Comparison of ENCODE assay signal across 28 cellular contexts in genomic region chr9:5825896-5826622, GRCh38. TPM values are rescaled to one million over a fixed set of nuclear protein-coding genes. Genes with fewer than 3 reads are reported as not detected.
A peak's percentile ranks its signal among the peaks of the same experiment; 100 is the strongest.
DNase-seq lines count a peak whose midpoint lies in the region; ATAC-seq, FAIRE-seq and TF ChIP-seq lines count a peak whose summit lies in the region.
"Had no signal": no experiment of that assay in that cellular context is flagged by ENCODE, and none has a peak within 500 bp of the region (broad histone marks: within the 10 kb centered on the region; RNA-seq: fewer than 3 reads in every experiment).

No MANE protein-coding gene starts in this region.

- in situ Hi-C loops in K562 (cut with MboI) = no loop called here

- 0 out of 2 replicates have a peak, but pooled peaks cover 4% of the 10 kb centered on the region for H3F3A ChIP-seq in PC-9 (ENCODE audit: insufficient read depth, low read depth)

- POLR2A ChIA-PET in CD8-positive, alpha-beta T cell (lab: Charles Lee) = no interaction called here
- POLR2A ChIA-PET in PC-9 (lab: Charles Lee; ENCODE audit: unreplicated experiment) (no interaction called here), K562 (lab: Yijun Ruan, JAX) (interaction anchor here (0.6 to 1.7 kb wide), 4 partner anchors 8 to 38 kb away, joined by 3 to 6 read pairs (median 4); no protein-coding TSS in a partner anchor)

- H3K4me3 ChIP-seq in CD8-positive, alpha-beta T cell (ENCODE audit: low read depth, low read length) = no peak overlapping the region
- H3K4me3 ChIP-seq in PC-9 (no peak overlapping the region), K562 (no peak overlapping the region), pancreas (no peak overlapping the region)
- H3K4me3 ChIP-seq: BLaER1 treated with 17β-estradiol and CSF1 and Interleukin-3, amounts not matched to agents 10 nM and 100 nM; gastrocnemius medialis; hepatocyte; right atrium auricular region; spleen; stomach; upper lobe of left lung had no signal

- H3K4me3 Mint-ChIP-seq in CD8-positive, alpha-beta T cell = no peak overlapping the region
- H3K4me3 Mint-ChIP-seq: activated naive CD4-positive, alpha-beta T cell treated with anti-CD3 and anti-CD28 coated beads, Interleukin-2, amount 10 ng/mL, durations not matched to agents 7 days and 5 days had no signal

- H4K20me1 ChIP-seq in PC-9 (ENCODE audit: insufficient read depth) = no peaks in the 10 kb centered on the region
- H4K20me1 ChIP-seq in K562 (replicated peaks; ENCODE audit: control insufficient read depth, insufficient read depth, low read length) = 0 out of 2 replicates have a peak, but pooled peaks cover 3% of the 10 kb centered on the region

- no peak overlapping the region for H3K27ac ChIP-seq in CD8-positive, alpha-beta T cell (ENCODE audit: low read depth, low read length)
- H3K27ac ChIP-seq in PC-9 (peak overlapping the region; percentile 32; the same call in 1 of the 2 replicates), K562 (ENCODE audit: extremely low read depth, low read depth, low read length) (no peak overlapping the region), pancreas (no peak overlapping the region), caudate nucleus (ENCODE audit: low read depth, low read length) (no peak overlapping the region)
- H3K27ac ChIP-seq: BLaER1 treated with 17β-estradiol and CSF1 and Interleukin-3, amounts not matched to agents 10 nM and 100 nM; hepatocyte; right atrium auricular region; spleen; upper lobe of left lung had no signal

- BruUV-seq in PC-9 (replicated peaks; lab: Mats Ljungman, UMichigan) (no TSS peak), K562 (replicated peaks; lab: Mats Ljungman, UMichigan) (no TSS peak)

- no peak overlapping the region for H3K4me2 ChIP-seq in PC-9
- no peak overlapping the region for H3K4me2 ChIP-seq in K562 (ENCODE audit: insufficient read depth, low read length)
- H3K4me2 ChIP-seq: BLaER1 treated with 17β-estradiol and CSF1 and Interleukin-3, amounts not matched to agents 10 nM and 100 nM; hepatocyte had no signal

- peaks cover 62% of the 10 kb centered on the region for H3K36me3 Mint-ChIP-seq in CD8-positive, alpha-beta T cell

- H3K4me1 ChIP-seq in CD8-positive, alpha-beta T cell (ENCODE audit: insufficient read depth, low read length) = peaks cover 11% of the 10 kb centered on the region
- H3K4me1 ChIP-seq in PC-9 (replicated peaks; ENCODE audit: insufficient read depth) = peaks cover 10% of the 10 kb centered on the region; the same call in 1 of the 2 replicates
- H3K4me1 ChIP-seq in K562 (replicated peaks in 1 of 2; ENCODE audit: control insufficient read depth in 2 of 2, insufficient read depth in 2 of 2, low read length in 2 of 2) = peaks cover 2 to 11% of the 10 kb centered on the region in 2 experiments; a peak in 2 of 5 replicates
- H3K4me1 ChIP-seq in pancreas = peaks cover 0 to under 1% (median 0%) of the 10 kb centered on the region in 3 donors
- H3K4me1 ChIP-seq: right atrium auricular region had no signal

- ATAC-seq in CD8-positive, alpha-beta T cell = no peak
- ATAC-seq in K562 (no peak), pancreas (peak in 3 of 4 donors; percentile 22 to 49 (median 26))
- ATAC-seq: gastrocnemius medialis had no signal

- no peaks in the 10 kb centered on the region for H3K9me3 Mint-ChIP-seq in CD8-positive, alpha-beta T cell
- H3K9me3 Mint-ChIP-seq: activated naive CD4-positive, alpha-beta T cell treated with anti-CD3 and anti-CD28 coated beads, Interleukin-2, amount 10 ng/mL, durations not matched to agents 7 days and 5 days; activated T-helper 1 cell treated with anti-CD3 and anti-CD28 coated beads, Interleukin-12 subunit alpha, Interleukin-12 subunit beta, Interleukin-2, Interleukin-4 antibody, amounts not matched to agents 30 ng/mL and 10 ng/mL and 1 ng/mL, durations not matched to agents 14 hours and 24 hours and 36 hours had no signal

- H3K79me2 ChIP-seq in PC-9 (ENCODE audit: low read depth) (peaks cover 47% of the 10 kb centered on the region), K562 (ENCODE audit: control insufficient read depth, insufficient read depth, low read length) (peaks cover 9% of the 10 kb centered on the region)

- peaks cover 10% of the 10 kb centered on the region for H3K36me3 ChIP-seq in CD8-positive, alpha-beta T cell (ENCODE audit: insufficient read depth, low read length)
- H3K36me3 ChIP-seq in PC-9 (ENCODE audit: low read depth) (peaks cover 24% of the 10 kb centered on the region), K562 (ENCODE audit: control insufficient read depth, insufficient read depth, low read length) (peaks cover 75% of the 10 kb centered on the region; the same call in 2 of the 3 replicates), pancreas (peaks cover 0 to 17% (median 0%) of the 10 kb centered on the region in 3 donors)

- no peak for TF ChIP-seq CTCF in CD8-positive, alpha-beta T cell (IDR thresholded peaks at IDR 0.05)
- TF ChIP-seq CTCF in PC-9 (conservative IDR thresholded peaks at IDR 0.05) = no peak
- no peak for TF ChIP-seq CTCF in K562 (IDR thresholded peaks at IDR 0.05 in 2 of 3, conservative IDR thresholded peaks at IDR 0.05 in 1 of 3; ENCODE audit: insufficient read depth in 2 of 3, low read depth in 1 of 3, low read length in 3 of 3)
- no peak for TF ChIP-seq CTCF in pancreas (IDR thresholded peaks at IDR 0.05)

- no peak for DNase-seq in CD8-positive, alpha-beta T cell
- no peak for DNase-seq in PC-9
- no peak for DNase-seq in K562 (ENCODE audit: extremely low read depth in 1 of 4, low spot score in 3 of 4)
- DNase-seq in pancreas = no peak
- no peak for DNase-seq in stimulated activated CD4-positive, alpha-beta T cell treated with anti-CD3 and anti-CD28 coated beads, Interleukin-4, amount 100 ng/mL, for 24 hours
- no peak for DNase-seq in MV-4-11 (lab: John Stamatoyannopoulos, UW)
- DNase-seq in caudate nucleus (lab: John Stamatoyannopoulos, UW) = no peak
- DNase-seq: activated CD4-positive, CD25-positive, alpha-beta regulatory T cell; activated CD8-positive, alpha-beta memory T cell treated with anti-CD3 and anti-CD28 coated beads, Interleukin-2, amount 50 U/mL, for 48 hours; activated naive CD4-positive, alpha-beta T cell treated with anti-CD3 and anti-CD28 coated beads, Interleukin-2, amount 10 ng/mL, durations not matched to agents 7 days and 5 days; DMS79 treated with DMSO at 0.1 percent for 48 hours; gastrocnemius medialis; GDM1; Kasumi-1; NCI-H1436 treated with DMSO at 0.1 percent for 48 hours; NCI-H2081 treated with DMSO at 0.1 percent for 48 hours; NCI-H345; posterior cingulate gyrus; SIG-M5; spleen; stimulated activated CD4-positive, alpha-beta T cell treated with anti-CD3 and anti-CD28 coated beads, Interleukin-2, amount 100 ng/mL, for 24 hours; stomach; upper lobe of left lung had no signal

- peak; percentile 48; the same call in 1 of the 2 replicates for TF ChIP-seq EP300 in K562 (IDR thresholded peaks at IDR 0.05; ENCODE audit: low read length)

- FAIRE-seq in K562 (lab: Jason Lieb, UNC) (no peak), pancreas (lab: Jason Lieb, UNC) (no peak)
- FAIRE-seq: endothelial cell of umbilical vein had no signal

- no peaks in the 10 kb centered on the region for H3K9me2 ChIP-seq in PC-9 (ENCODE audit: insufficient read depth)

- no peaks in the 10 kb centered on the region for H3K27me3 Mint-ChIP-seq in CD8-positive, alpha-beta T cell (ENCODE audit: low read depth)
- H3K27me3 Mint-ChIP-seq: activated naive CD4-positive, alpha-beta T cell treated with anti-CD3 and anti-CD28 coated beads, Interleukin-2, amount 10 ng/mL, durations not matched to agents 7 days and 5 days had no signal

- H3K9ac ChIP-seq in K562 (ENCODE audit: insufficient read depth in 1 of 2, low read depth in 2 of 2, low read length in 2 of 2) = no peak overlapping the region; a peak in 1 of 4 replicates
- H3K9ac ChIP-seq: BLaER1 treated with 17β-estradiol and CSF1 and Interleukin-3, amounts not matched to agents 10 nM and 100 nM had no signal

- H3K27me3 ChIP-seq in CD8-positive, alpha-beta T cell (ENCODE audit: insufficient read depth, low read length) = no peaks in the 10 kb centered on the region
- no peaks in the 10 kb centered on the region for H3K27me3 ChIP-seq in PC-9 (ENCODE audit: insufficient read depth, low read depth)
- no peaks in the 10 kb centered on the region for H3K27me3 ChIP-seq in K562 (ENCODE audit: control insufficient read depth in 2 of 2, insufficient read depth in 2 of 2, low read length in 2 of 2)
- no peaks in the 10 kb centered on the region for H3K27me3 ChIP-seq in pancreas
- H3K27me3 ChIP-seq: BLaER1 treated with 17β-estradiol and CSF1 and Interleukin-3, amounts not matched to agents 10 nM and 100 nM; gastrocnemius medialis; hepatocyte; right atrium auricular region; spleen; stomach; upper lobe of left lung had no signal

- intact Hi-C loops in CD8-positive, alpha-beta T cell (cut with DNase I, micrococcal nuclease) = no loop called here
- intact Hi-C loops in PC-9 (cut with micrococcal nuclease; ENCODE audit: unreplicated experiment) (no loop called here), K562 (cut with micrococcal nuclease) (no loop called here), pancreas (cut with DNase I) (no loop called here)

- peak overlapping the region; percentile 3 for H3K27ac Mint-ChIP-seq in CD8-positive, alpha-beta T cell
- H3K27ac Mint-ChIP-seq: activated naive CD4-positive, alpha-beta T cell treated with anti-CD3 and anti-CD28 coated beads, Interleukin-2, amount 10 ng/mL, durations not matched to agents 7 days and 5 days had no signal

- H2AFZ ChIP-seq in PC-9 = no peak overlapping the region
- H2AFZ ChIP-seq in K562 (ENCODE audit: low read depth, low read length) = no peak overlapping the region
- H2AFZ ChIP-seq: hepatocyte had no signal

- peaks cover 51% of the 10 kb centered on the region for H3K4me1 Mint-ChIP-seq in CD8-positive, alpha-beta T cell (ENCODE audit: low read depth)

- H3K9me3 ChIP-seq in CD8-positive, alpha-beta T cell (ENCODE audit: low read length) = no peaks in the 10 kb centered on the region
- H3K9me3 ChIP-seq in PC-9 (ENCODE audit: insufficient read depth, low read depth) (no peaks in the 10 kb centered on the region), K562 (replicated peaks; ENCODE audit: control insufficient read depth, insufficient read depth, low read depth, low read length) (no peaks in the 10 kb centered on the region), pancreas (no peaks in the 10 kb centered on the region)
- H3K9me3 ChIP-seq: BLaER1 treated with 17β-estradiol and CSF1 and Interleukin-3, amounts not matched to agents 10 nM and 100 nM; gastrocnemius medialis; right atrium auricular region; spleen; stomach; upper lobe of left lung had no signal

- 19% methylated on average over 2 of the region's 2 CpGs for WGBS in K562 (ENCODE audit: insufficient coverage, low coverage, missing lambda C conversion rate)
- WGBS in pancreas, 2 donors = 30 to 35% methylated on average over 2 of the region's 2 CpGs

- TF ChIP-seq RAD21 in K562 (CRISPR knock-in tag; conservative IDR thresholded peaks at IDR 0.05 in 1 of 2, IDR thresholded peaks at IDR 0.05 in 1 of 2) = no peak

- CTCF ChIA-PET in CD8-positive, alpha-beta T cell (lab: Charles Lee) = interaction anchor here (0.7 to 1.8 kb wide), 2 partner anchors 32 to 60 kb away, joined by 3 to 4 read pairs; no protein-coding TSS in a partner anchor
- CTCF ChIA-PET in PC-9 (lab: Charles Lee) = no interaction called here
- CTCF ChIA-PET in K562 (lab: Yijun Ruan, JAX; ENCODE audit: low intra/inter-chr PET ratio) = no interaction called here

- no peak for TF ChIP-seq POLR2A in K562 (conservative IDR thresholded peaks at IDR 0.05)

- no peaks in the 10 kb centered on the region for H3K9me1 ChIP-seq in K562 (ENCODE audit: control insufficient read depth, insufficient read depth, low read length)

RNA-seq across cellular contexts. Expression of gene ERMP1, which starts 6.9 kb away (rescaled TPM):
- 1 to 10 TPM; 5.2 to 7.9 TPM for total RNA-seq in CD8-positive, alpha-beta T cell
- total RNA-seq in PC-9 (2021) = 51.0 and 64.6 TPM in 2 replicates
- total RNA-seq in K562 (2011; cell fraction: chromatin; rRNA removed; ENCODE audit: low replicate concordance) = 33.3 and 50.1 TPM in 2 replicates
- total RNA-seq in K562 (2011; cell fraction: nucleolus; rRNA removed) = 21.5 and 22.9 TPM in 2 replicates
- 40.9 and 50.4 TPM in 2 replicates for total RNA-seq in K562 (2011; cell fraction: nucleoplasm; rRNA removed)
- 8.5 and 9.4 TPM in 2 replicates for total RNA-seq in K562 (2014; rRNA removed)
- 12.6 and 14.5 TPM in 2 replicates for total RNA-seq in K562 (2014; rRNA removed; fragmentation: Illumina TruSeq; extraction: Trizol)
- 15.7 and 17.7 TPM in 2 replicates for total RNA-seq in K562 (2015; rRNA removed; fragmentation: Illumina TruSeq; extraction: Trizol)
- total RNA-seq in K562 (2021) = 12.0 and 14.5 TPM in 2 replicates
- 24.6 and 26.3 TPM in 2 replicates for polyA plus RNA-seq in K562 (2011; rRNA removed)
- 8.6 and 21.4 TPM in 2 replicates for polyA plus RNA-seq in K562 (2011; cell fraction: cytosol; rRNA removed)
- 16.4 and 20.7 TPM in 2 replicates for polyA plus RNA-seq in K562 (2011; cell fraction: nucleus; rRNA removed)
- polyA plus RNA-seq in K562 (2012) = 12.3 and 25.2 TPM in 2 replicates
- 11.1 and 12.9 TPM in 2 replicates for polyA plus RNA-seq in K562 (2014; fragmentation: Illumina TruSeq; extraction: Trizol)
- 1 to 10 TPM; 2.5 to 4.6 TPM for polyA plus RNA-seq in K562 (2014; fragmentation: Nextera tagmentation; extraction: Ambion mirVana)
- polyA plus RNA-seq in K562 (2014; rRNA removed) = 7.1 and 8.3 TPM in 2 replicates
- polyA minus RNA-seq in K562 (2011; rRNA and poly(A)+ RNA removed) = 44.8 and 50.2 TPM in 2 replicates
- 21.6 and 22.4 TPM in 2 replicates for polyA minus RNA-seq in K562 (2011; cell fraction: cytosol; rRNA and poly(A)+ RNA removed)
- 11.3 and 20.2 TPM in 2 replicates for polyA minus RNA-seq in K562 (2011; cell fraction: nucleus; rRNA and poly(A)+ RNA removed)
- 10 to 100 TPM in 1 of 6 donors, 1 to 10 TPM in 5; 6.9 to 15.5 (median 7.8) TPM for total RNA-seq in pancreas
- polyA plus RNA-seq in pancreas = 1 to 10 TPM; 2.1 to 6.5 TPM

Comparison
In these comparisons a context has a peak if more than half of its experiments do, and no peak if none do; other contexts are left out.
1. ATAC-seq: peak in pancreas (3 of 4); none in CD8-positive, alpha-beta T cell (single experiment) and K562 (single experiment).